16 cellular contexts compared by ENCODE assay signal in the genomic region with DNA sequence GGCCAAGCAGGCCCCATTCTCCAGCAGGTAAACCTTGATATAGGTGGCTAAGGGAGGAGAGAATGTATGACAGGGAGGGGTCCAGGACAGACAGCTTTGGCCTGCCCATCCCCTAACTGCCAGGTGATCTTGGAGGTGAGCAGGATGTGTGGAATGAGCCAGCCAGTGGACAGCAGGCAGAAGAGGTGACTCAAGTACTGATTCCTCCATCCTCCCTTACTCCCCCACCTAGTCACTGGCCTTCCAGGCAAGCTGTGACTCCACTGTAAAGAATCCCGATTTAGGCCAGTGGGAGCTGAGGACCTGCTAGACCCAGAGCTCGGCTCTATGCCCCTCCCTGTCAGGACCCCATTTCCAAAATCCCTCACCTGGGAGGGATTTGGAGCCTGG. TPM values are rescaled to one million over a fixed set of nuclear protein-coding genes. Genes with fewer than 3 reads are reported as not detected.
DNase-seq lines count a peak whose midpoint lies in the region; ATAC-seq, FAIRE-seq and TF ChIP-seq lines count a peak whose summit lies in the region.
"Had no signal": no experiment of that assay in that cellular context is flagged by ENCODE, and none has a peak within 500 bp of the region (broad histone marks: within the 10 kb centered on the region; RNA-seq: fewer than 3 reads in every experiment).

No MANE protein-coding gene starts in this region.

- H3K27me3 ChIP-seq in CD4-positive, CD25-positive, alpha-beta regulatory T cell (ENCODE audit: control insufficient read depth, insufficient read depth, low read length): no peaks in the 10 kb centered on the region
- H3K27me3 ChIP-seq in gastroesophageal sphincter: no peaks in the 10 kb centered on the region
- H3K27me3 ChIP-seq in small intestine (ENCODE audit: control insufficient read depth in 2 of 2, insufficient read depth in 2 of 2, low read length in 2 of 2): no peaks in the 10 kb centered on the region
- H3K27me3 ChIP-seq: adrenal gland had no signal

- no peaks in the 10 kb centered on the region for H3K27me3 Mint-ChIP-seq in CD4-positive, CD25-positive, alpha-beta regulatory T cell
- H3K27me3 Mint-ChIP-seq in activated CD8-positive, alpha-beta T cell treated with anti-CD3 and anti-CD28 coated beads for 36 hours: no peaks in the 10 kb centered on the region

- H3K27ac ChIP-seq in CD4-positive, CD25-positive, alpha-beta regulatory T cell (ENCODE audit: insufficient read depth, low read length, poor library complexity, severe bottlenecking): no peak overlapping the region
- no peak overlapping the region for H3K27ac ChIP-seq in gastroesophageal sphincter
- H3K27ac ChIP-seq in small intestine (ENCODE audit: low read depth in 1 of 2, low read length in 1 of 2): peak overlapping the region in 1 of 2 donors; percentile 81
- H3K27ac ChIP-seq: adrenal gland had no signal

- no peak for FAIRE-seq in small intestine (lab: Jason Lieb, UNC)
- FAIRE-seq: H1, kidney had no signal

- intact Hi-C loops in activated CD8-positive, alpha-beta T cell treated with anti-CD3 and anti-CD28 coated beads for 36 hours (cut with micrococcal nuclease): no loop called here
- intact Hi-C loops in mucosa of descending colon (cut with DNase I, micrococcal nuclease): no loop called here

- no CpG with 5 or more reads among the region's 2 CpGs for WGBS in gastroesophageal sphincter (ENCODE audit: low coverage in 1 of 2), 2 donors
- 53 to 84% (median 55%) methylated on average over 2 of the region's 2 CpGs for WGBS in small intestine, 3 donors

- H3K9me3 ChIP-seq in CD4-positive, CD25-positive, alpha-beta regulatory T cell (ENCODE audit: control insufficient read depth in 2 of 2, low read length in 2 of 2): no peaks in the 10 kb centered on the region
- H3K9me3 ChIP-seq in mucosa of descending colon (no peaks in the 10 kb centered on the region), gastroesophageal sphincter (no peaks in the 10 kb centered on the region), small intestine (ENCODE audit: control insufficient read depth, low read depth) (no peaks in the 10 kb centered on the region)
- H3K9me3 ChIP-seq: adrenal gland had no signal

- DNase-seq in CD4-positive, CD25-positive, alpha-beta regulatory T cell: no peak
- DNase-seq in ELR (ENCODE audit: low read depth): peak; percentile 24
- DNase-seq in activated CD8-positive, alpha-beta T cell treated with anti-CD3 and anti-CD28 coated beads for 36 hours: no peak
- no peak for DNase-seq in mucosa of descending colon
- no peak for DNase-seq in EL
- no peak for DNase-seq in small intestine
- DNase-seq: AML-193; effector CD4-positive, alpha-beta T cell; IMR-90; kidney; NCI-H526; right cardiac atrium had no signal

- no peak for TF ChIP-seq CTCF in activated CD8-positive, alpha-beta T cell treated with anti-CD3 and anti-CD28 coated beads for 36 hours (IDR thresholded peaks at IDR 0.05)
- no peak for TF ChIP-seq CTCF in mucosa of descending colon (IDR thresholded peaks at IDR 0.05)
- TF ChIP-seq CTCF in gastroesophageal sphincter (IDR thresholded peaks at IDR 0.05): no peak

- H3K4me3 Mint-ChIP-seq in CD4-positive, CD25-positive, alpha-beta regulatory T cell: no peak overlapping the region
- no peak overlapping the region for H3K4me3 Mint-ChIP-seq in activated CD8-positive, alpha-beta T cell treated with anti-CD3 and anti-CD28 coated beads for 36 hours
- H3K4me3 Mint-ChIP-seq: T-helper 2 cell treated with Interferon-gamma antibody and Interleukin-4, amounts not matched to agents 5 μg/mL and 100 μg/mL, for 36 hours had no signal

- CTCF ChIA-PET in activated CD8-positive, alpha-beta T cell treated with anti-CD3 and anti-CD28 coated beads for 36 hours (lab: Charles Lee): interaction anchor here (1.1 to 5.7 kb wide), 5 partner anchors 16 to 324 kb away, joined by 3 to 29 read pairs (median 6); no protein-coding TSS in a partner anchor

- H3K9me3 Mint-ChIP-seq in CD4-positive, CD25-positive, alpha-beta regulatory T cell: no peaks in the 10 kb centered on the region
- H3K9me3 Mint-ChIP-seq in activated CD8-positive, alpha-beta T cell treated with anti-CD3 and anti-CD28 coated beads for 36 hours: no peaks in the 10 kb centered on the region
- H3K9me3 Mint-ChIP-seq: T-helper 2 cell treated with Interferon-gamma antibody and Interleukin-4, amounts not matched to agents 5 μg/mL and 100 μg/mL, for 36 hours had no signal

- TF ChIP-seq POLR2A in gastroesophageal sphincter (IDR thresholded peaks at IDR 0.05): no peak

- no peaks in the 10 kb centered on the region for H3K36me3 ChIP-seq in CD4-positive, CD25-positive, alpha-beta regulatory T cell (ENCODE audit: control insufficient read depth, insufficient read depth, low read length)
- H3K36me3 ChIP-seq in mucosa of descending colon (ENCODE audit: low read depth): no peaks in the 10 kb centered on the region
- H3K36me3 ChIP-seq in gastroesophageal sphincter: peaks cover 0 to 10% of the 10 kb centered on the region in 2 donors
- H3K36me3 ChIP-seq in small intestine (ENCODE audit: control insufficient read depth in 2 of 2, insufficient read depth in 2 of 2, low read length in 2 of 2): no peaks in the 10 kb centered on the region
- H3K36me3 ChIP-seq: adrenal gland had no signal

- peak overlapping the region in 2 of 3 donors; percentile 20 to 82 for H3K27ac Mint-ChIP-seq in CD4-positive, CD25-positive, alpha-beta regulatory T cell
- H3K27ac Mint-ChIP-seq in activated CD8-positive, alpha-beta T cell treated with anti-CD3 and anti-CD28 coated beads for 36 hours: peak overlapping the region; percentile 64

- POLR2A ChIA-PET in activated CD8-positive, alpha-beta T cell treated with anti-CD3 and anti-CD28 coated beads for 36 hours (lab: Charles Lee): interaction anchor here (0.6 to 1.3 kb wide), 4 partner anchors 9 to 145 kb away, joined by 3 to 5 read pairs (median 4); partner anchors contain the start of gene NFYC

- H3K4me1 ChIP-seq in CD4-positive, CD25-positive, alpha-beta regulatory T cell (ENCODE audit: control insufficient read depth, insufficient read depth, low read length, poor library complexity, severe bottlenecking): peaks cover 8% of the 10 kb centered on the region
- H3K4me1 ChIP-seq in mucosa of descending colon (ENCODE audit: low read depth): peaks cover 29% of the 10 kb centered on the region
- peaks cover 0 to 6% (median under 1%) of the 10 kb centered on the region in 3 donors for H3K4me1 ChIP-seq in gastroesophageal sphincter
- peaks cover 0 to 3% of the 10 kb centered on the region in 2 donors for H3K4me1 ChIP-seq in small intestine (ENCODE audit: control insufficient read depth in 2 of 2, insufficient read depth in 1 of 2, low read depth in 1 of 2, low read length in 1 of 2)

- ATAC-seq in CD4-positive, CD25-positive, alpha-beta regulatory T cell (ENCODE audit: low read depth in 2 of 2): no peak
- no peak for ATAC-seq in activated CD8-positive, alpha-beta T cell treated with anti-CD3 and anti-CD28 coated beads for 36 hours
- ATAC-seq in mucosa of descending colon (peak; percentile 69), gastroesophageal sphincter (no peak)
- ATAC-seq: right cardiac atrium had no signal

- no peak overlapping the region for H3K4me3 ChIP-seq in CD4-positive, CD25-positive, alpha-beta regulatory T cell (ENCODE audit: low read depth, low read length)
- H3K4me3 ChIP-seq in mucosa of descending colon (no peak overlapping the region), gastroesophageal sphincter (no peak overlapping the region), small intestine (ENCODE audit: low read depth in 1 of 2, low read length in 2 of 2) (no peak overlapping the region)
- H3K4me3 ChIP-seq: adrenal gland had no signal

- H3K4me1 Mint-ChIP-seq in CD4-positive, CD25-positive, alpha-beta regulatory T cell: peaks cover 0 to 25% (median 7%) of the 10 kb centered on the region in 4 donors
- peaks cover 30% of the 10 kb centered on the region for H3K4me1 Mint-ChIP-seq in activated CD8-positive, alpha-beta T cell treated with anti-CD3 and anti-CD28 coated beads for 36 hours (ENCODE audit: low read depth)

- TF ChIP-seq EP300 in gastroesophageal sphincter (IDR thresholded peaks at IDR 0.05): no peak

- peaks cover 4% of the 10 kb centered on the region for H3K36me3 Mint-ChIP-seq in CD4-positive, CD25-positive, alpha-beta regulatory T cell
- peaks cover 2% of the 10 kb centered on the region for H3K36me3 Mint-ChIP-seq in activated CD8-positive, alpha-beta T cell treated with anti-CD3 and anti-CD28 coated beads for 36 hours (ENCODE audit: low read depth)

RNA-seq across cellular contexts. Expression of gene RIMS3, which starts 36.6 kb away (rescaled TPM):
- 3.8 TPM for total RNA-seq in CD4-positive, CD25-positive, alpha-beta regulatory T cell
- polyA plus RNA-seq in CD4-positive, CD25-positive, alpha-beta regulatory T cell: 1 to 10 TPM; 1.0 to 3.3 (median 1.6) TPM
- 1 to 10 TPM; 3.0 to 3.9 TPM for total RNA-seq in activated CD8-positive, alpha-beta T cell treated with anti-CD3 and anti-CD28 coated beads for 36 hours
- total RNA-seq in mucosa of descending colon (10 to 100 TPM in 2 of 3 donors, 1 to 10 TPM in 1; 6.9 to 23.3 (median 11.9) TPM), gastroesophageal sphincter (10 to 100 TPM in 2 of 4 donors, 1 to 10 TPM in 2; 4.4 to 23.6 (median 10.0) TPM)
- 1 to 10 TPM in 1 of 3 donors, under 1 TPM in 1, not detected in 1; under 0.01 to 3.4 TPM for polyA plus RNA-seq in small intestine
